Comparison of ENCODE assay signal across 22 cellular contexts in the genomic region with DNA sequence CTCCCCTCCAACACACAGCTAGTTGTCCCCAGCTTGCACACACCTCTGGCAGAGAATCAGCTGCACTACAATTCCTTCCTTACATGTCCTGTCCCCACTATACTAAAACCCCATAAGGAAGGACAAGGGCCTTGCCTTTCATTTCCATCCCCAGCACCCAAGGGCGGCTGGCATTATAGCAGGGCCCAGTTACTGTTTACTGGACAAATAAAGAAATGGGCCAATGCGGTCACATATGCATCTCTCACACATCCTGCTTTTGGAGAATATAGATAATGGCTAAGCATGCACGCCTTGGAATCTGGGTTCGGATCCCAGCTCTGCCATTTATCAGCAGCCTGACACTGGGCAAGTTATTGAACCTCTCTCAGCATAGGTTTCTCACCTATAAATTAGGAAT.
"Had no signal": no experiment of that assay in that cellular context is flagged by ENCODE, and none has a peak within 500 bp of the region (broad histone marks: within the 10 kb centered on the region; RNA-seq: fewer than 3 reads in every experiment).

No MANE protein-coding gene starts in this region.

- ATAC-seq: activated CD4-positive, alpha-beta T cell treated with anti-CD3 and anti-CD28 coated beads for 36 hours; activated naive CD8-positive, alpha-beta T cell treated with anti-CD3 and anti-CD28 coated beads, Interleukin-2, amount 50 U/mL, for 24 hours; naive thymus-derived CD4-positive, alpha-beta T cell had no signal

- H3K27me3 Mint-ChIP-seq: activated CD4-positive, alpha-beta T cell treated with anti-CD3 and anti-CD28 coated beads for 36 hours; activated naive CD8-positive, alpha-beta T cell treated with anti-CD3 and anti-CD28 coated beads, Interleukin-2, amount 50 U/mL, for 24 hours; memory B cell; naive thymus-derived CD4-positive, alpha-beta T cell had no signal

- H3K4me3 Mint-ChIP-seq: activated CD4-positive, alpha-beta T cell treated with anti-CD3 and anti-CD28 coated beads for 36 hours; activated naive CD8-positive, alpha-beta T cell treated with anti-CD3 and anti-CD28 coated beads, Interleukin-2, amount 50 U/mL, for 24 hours; memory B cell; naive thymus-derived CD4-positive, alpha-beta T cell had no signal

- H3K9me3 ChIP-seq: ovary, prostate gland, sigmoid colon, SK-N-SH, suprapubic skin, tibial artery had no signal

- H3K9me3 Mint-ChIP-seq: activated naive CD8-positive, alpha-beta T cell treated with anti-CD3 and anti-CD28 coated beads, Interleukin-2, amount 50 U/mL, for 24 hours; memory B cell; naive thymus-derived CD4-positive, alpha-beta T cell had no signal

- DNase-seq: activated CD4-positive, alpha-beta T cell treated with anti-CD3 and anti-CD28 coated beads for 36 hours; activated CD4-positive, CD25-positive, alpha-beta regulatory T cell; activated effector memory CD4-positive, alpha-beta T cell treated with Interleukin-2 at 50 U/mL for 16 hours; activated naive CD4-positive, alpha-beta T cell treated with Interleukin-2 at 50 U/mL for 16 hours; activated naive CD8-positive, alpha-beta T cell treated with anti-CD3 and anti-CD28 coated beads, Interleukin-2, amount 50 U/mL, for 24 hours; amygdala; effector CD8-positive, alpha-beta T cell; glutamatergic neuron; midbrain; naive thymus-derived CD4-positive, alpha-beta T cell; ovary; retina; sigmoid colon; SK-N-SH; small intestine; stimulated activated CD4-positive, alpha-beta T cell treated with anti-CD3 and anti-CD28 coated beads, Interleukin-2, amount 100 ng/mL, for 24 hours; stimulated activated naive CD4-positive, alpha-beta T cell; SW 1271; tibial artery had no signal

- H3K27ac Mint-ChIP-seq: activated CD4-positive, alpha-beta T cell treated with anti-CD3 and anti-CD28 coated beads for 36 hours; activated naive CD8-positive, alpha-beta T cell treated with anti-CD3 and anti-CD28 coated beads, Interleukin-2, amount 50 U/mL, for 24 hours; memory B cell; naive thymus-derived CD4-positive, alpha-beta T cell had no signal

- H3K4me1 ChIP-seq: prostate gland had no signal

- H3K27me3 ChIP-seq: ovary, sigmoid colon, suprapubic skin, tibial artery had no signal

- H3K4me2 ChIP-seq: SK-N-SH had no signal

- H3K27ac ChIP-seq: ovary, prostate gland, sigmoid colon, suprapubic skin, tibial artery had no signal

- H3K9ac ChIP-seq: SK-N-SH had no signal
